17 cellular contexts compared by ENCODE assay signal in genomic region chr4:129223955-129224354, GRCh38.
DNase-seq lines count a peak whose midpoint lies in the region; ATAC-seq and TF ChIP-seq lines count a peak whose summit lies in the region.
"Had no signal": no experiment of that assay in that cellular context is flagged by ENCODE, and none has a peak within 500 bp of the region (broad histone marks: within the 10 kb centered on the region; RNA-seq: fewer than 3 reads in every experiment).

No MANE protein-coding gene starts in this region.

- CTCF ChIA-PET in MCF 10A (lab: Yijun Ruan, JAX), result no interaction called here
- CTCF ChIA-PET in activated naive CD4-positive, alpha-beta T cell treated with anti-CD3 and anti-CD28 coated beads, Interleukin-2, amount 10 ng/mL, durations not matched to agents 7 days and 5 days (lab: Charles Lee), result no interaction called here

- ATAC-seq in effector memory CD8-positive, alpha-beta T cell (replicated peaks), result no peak
- ATAC-seq: A549 had no signal

- no peak overlapping the region for H3K9ac ChIP-seq in endodermal cell (ENCODE audit: extremely low read depth, low read length, poor library complexity, severe bottlenecking)

- no peaks in the 10 kb centered on the region for H3K27me3 Mint-ChIP-seq in MCF 10A (ENCODE audit: insufficient read depth, unreplicated experiment)
- H3K27me3 Mint-ChIP-seq in endodermal cell (ENCODE audit: insufficient read depth), result no peaks in the 10 kb centered on the region
- no peaks in the 10 kb centered on the region for H3K27me3 Mint-ChIP-seq in activated naive CD4-positive, alpha-beta T cell treated with anti-CD3 and anti-CD28 coated beads, Interleukin-2, amount 10 ng/mL, durations not matched to agents 7 days and 5 days
- H3K27me3 Mint-ChIP-seq in osteocyte (ENCODE audit: unreplicated experiment), result no peaks in the 10 kb centered on the region
- H3K27me3 Mint-ChIP-seq in effector memory CD8-positive, alpha-beta T cell, result no peaks in the 10 kb centered on the region

- no peak for TF ChIP-seq POLR2A in breast epithelium (IDR thresholded peaks at IDR 0.05)
- TF ChIP-seq POLR2A in erythroblast (IDR thresholded peaks at IDR 0.05; ENCODE audit: low read length), result no peak

- DNase-seq in MCF 10A (ENCODE audit: unreplicated experiment), result peak; percentile 4
- no peak for DNase-seq in breast epithelium (ENCODE audit: low spot score in 2 of 2)
- DNase-seq in NCI-H748 (lab: John Stamatoyannopoulos, UW; ENCODE audit: unreplicated experiment), result peak; percentile 85
- DNase-seq in endodermal cell, result no peak
- DNase-seq in activated naive CD4-positive, alpha-beta T cell treated with anti-CD3 and anti-CD28 coated beads, Interleukin-2, amount 10 ng/mL, durations not matched to agents 7 days and 5 days, result no peak
- DNase-seq in osteocyte (ENCODE audit: extremely low spot score, unreplicated experiment), result no peak
- no peak for DNase-seq in effector memory CD8-positive, alpha-beta T cell
- DNase-seq in erythroblast (lab: John Stamatoyannopoulos, UW), result no peak
- DNase-seq: DMS53; GF-D8; GOT3; NCI-H187 treated with DMSO at 0.1 percent for 48 hours; NCI-H2171 treated with DMSO at 0.1 percent for 48 hours; NCI-H510A treated with DMSO at 0.1 percent for 48 hours; NK-92 treated with Interleukin-12 subunit alpha and Interleukin-12 subunit beta, amount 100 ng/mL, for 24 hours; OCI-M1 had no signal

- no peak for TF ChIP-seq CTCF in MCF 10A (IDR thresholded peaks at IDR 0.05; ENCODE audit: unreplicated experiment)
- no peak for TF ChIP-seq CTCF in breast epithelium (IDR thresholded peaks at IDR 0.05)
- no peak for TF ChIP-seq CTCF in endodermal cell (conservative IDR thresholded peaks at IDR 0.05)
- TF ChIP-seq CTCF in osteocyte (IDR thresholded peaks at IDR 0.05), result no peak

- no peaks in the 10 kb centered on the region for H3K27me3 ChIP-seq in breast epithelium
- H3K27me3 ChIP-seq in endodermal cell (ENCODE audit: control insufficient read depth, insufficient read depth, low read length, poor library complexity, severe bottlenecking), result no peaks in the 10 kb centered on the region

- no peak overlapping the region for H3K4me3 Mint-ChIP-seq in MCF 10A (ENCODE audit: unreplicated experiment)
- no peak overlapping the region for H3K4me3 Mint-ChIP-seq in endodermal cell
- H3K4me3 Mint-ChIP-seq in activated naive CD4-positive, alpha-beta T cell treated with anti-CD3 and anti-CD28 coated beads, Interleukin-2, amount 10 ng/mL, durations not matched to agents 7 days and 5 days, result no peak overlapping the region
- H3K4me3 Mint-ChIP-seq in osteocyte (ENCODE audit: unreplicated experiment), result no peak overlapping the region
- H3K4me3 Mint-ChIP-seq in effector memory CD8-positive, alpha-beta T cell, result no peak overlapping the region

- intact Hi-C loops in MCF 10A (cut with micrococcal nuclease) (no loop called here), breast epithelium (cut with DNase I; ENCODE audit: low total_unique reads) (no loop called here)

- BruUV-seq in MCF 10A (replicated peaks; lab: Mats Ljungman, UMichigan), result no TSS peak

- no peaks in the 10 kb centered on the region for H3K4me1 ChIP-seq in breast epithelium
- H3K4me1 ChIP-seq in endodermal cell (ENCODE audit: control insufficient read depth, insufficient read depth, low read length), result no peaks in the 10 kb centered on the region
- H3K4me1 ChIP-seq: A549 had no signal

- no peak overlapping the region for H3K27ac Mint-ChIP-seq in MCF 10A (ENCODE audit: low read depth, unreplicated experiment)
- no peak overlapping the region for H3K27ac Mint-ChIP-seq in endodermal cell
- no peak overlapping the region for H3K27ac Mint-ChIP-seq in activated naive CD4-positive, alpha-beta T cell treated with anti-CD3 and anti-CD28 coated beads, Interleukin-2, amount 10 ng/mL, durations not matched to agents 7 days and 5 days
- H3K27ac Mint-ChIP-seq in osteocyte (ENCODE audit: unreplicated experiment), result no peak overlapping the region
- H3K27ac Mint-ChIP-seq in effector memory CD8-positive, alpha-beta T cell, result no peak overlapping the region

- POLR2A ChIA-PET in MCF 10A (lab: Yijun Ruan, JAX), result no interaction called here

- H3K36me3 Mint-ChIP-seq in MCF 10A (ENCODE audit: insufficient read depth, unreplicated experiment) (no peaks in the 10 kb centered on the region), endodermal cell (ENCODE audit: low read depth) (no peaks in the 10 kb centered on the region), osteocyte (ENCODE audit: unreplicated experiment) (no peaks in the 10 kb centered on the region)
- H3K36me3 Mint-ChIP-seq in activated naive CD4-positive, alpha-beta T cell treated with anti-CD3 and anti-CD28 coated beads, Interleukin-2, amount 10 ng/mL, durations not matched to agents 7 days and 5 days, result no peaks in the 10 kb centered on the region
- no peaks in the 10 kb centered on the region for H3K36me3 Mint-ChIP-seq in effector memory CD8-positive, alpha-beta T cell (ENCODE audit: insufficient read depth)

- H3K4me3 ChIP-seq in breast epithelium (no peak overlapping the region), endodermal cell (ENCODE audit: low read length) (no peak overlapping the region)
- H3K4me3 ChIP-seq: A549 had no signal

- H3K27ac ChIP-seq in breast epithelium, result no peak overlapping the region
- H3K27ac ChIP-seq in endodermal cell (ENCODE audit: low read depth, low read length), result peak overlapping the region; percentile 47
- H3K27ac ChIP-seq: A549 had no signal

- H3K4me1 Mint-ChIP-seq in MCF 10A (ENCODE audit: insufficient read depth, unreplicated experiment) (no peaks in the 10 kb centered on the region), endodermal cell (no peaks in the 10 kb centered on the region), osteocyte (ENCODE audit: unreplicated experiment) (peaks cover 27% of the 10 kb centered on the region)
- no peaks in the 10 kb centered on the region for H3K4me1 Mint-ChIP-seq in activated naive CD4-positive, alpha-beta T cell treated with anti-CD3 and anti-CD28 coated beads, Interleukin-2, amount 10 ng/mL, durations not matched to agents 7 days and 5 days
- H3K4me1 Mint-ChIP-seq in effector memory CD8-positive, alpha-beta T cell (ENCODE audit: low read depth in 2 of 2), result no peaks in the 10 kb centered on the region

- no peaks in the 10 kb centered on the region for H3K36me3 ChIP-seq in breast epithelium
- H3K36me3 ChIP-seq in endodermal cell (ENCODE audit: control insufficient read depth, insufficient read depth, low read length), result no peaks in the 10 kb centered on the region

- H3K9me3 Mint-ChIP-seq in MCF 10A (ENCODE audit: unreplicated experiment), result no peaks in the 10 kb centered on the region
- no peaks in the 10 kb centered on the region for H3K9me3 Mint-ChIP-seq in endodermal cell
- H3K9me3 Mint-ChIP-seq in activated naive CD4-positive, alpha-beta T cell treated with anti-CD3 and anti-CD28 coated beads, Interleukin-2, amount 10 ng/mL, durations not matched to agents 7 days and 5 days, result no peaks in the 10 kb centered on the region
- peaks cover 8% of the 10 kb centered on the region for H3K9me3 Mint-ChIP-seq in osteocyte (ENCODE audit: unreplicated experiment)
- H3K9me3 Mint-ChIP-seq in effector memory CD8-positive, alpha-beta T cell, result no peaks in the 10 kb centered on the region

- H3K9me3 ChIP-seq in breast epithelium (no peaks in the 10 kb centered on the region), endodermal cell (ENCODE audit: control insufficient read depth, low read length) (no peaks in the 10 kb centered on the region)
- H3K9me3 ChIP-seq: A549 had no signal

Comparison
In these comparisons a context has a peak if more than half of its experiments do, and no peak if none do; other contexts are left out.
1. DNase-seq: peak in MCF 10A (single experiment) and NCI-H748 (single experiment); none in breast epithelium (0 of 2), endodermal cell (single experiment), activated naive CD4-positive, alpha-beta T cell treated with anti-CD3 and anti-CD28 coated beads, Interleukin-2, amount 10 ng/mL, durations not matched to agents 7 days and 5 days (single experiment), osteocyte (single experiment), effector memory CD8-positive, alpha-beta T cell (0 of 3) and erythroblast (0 of 2).